9 cellular contexts compared by ENCODE assay signal in the genomic region with DNA sequence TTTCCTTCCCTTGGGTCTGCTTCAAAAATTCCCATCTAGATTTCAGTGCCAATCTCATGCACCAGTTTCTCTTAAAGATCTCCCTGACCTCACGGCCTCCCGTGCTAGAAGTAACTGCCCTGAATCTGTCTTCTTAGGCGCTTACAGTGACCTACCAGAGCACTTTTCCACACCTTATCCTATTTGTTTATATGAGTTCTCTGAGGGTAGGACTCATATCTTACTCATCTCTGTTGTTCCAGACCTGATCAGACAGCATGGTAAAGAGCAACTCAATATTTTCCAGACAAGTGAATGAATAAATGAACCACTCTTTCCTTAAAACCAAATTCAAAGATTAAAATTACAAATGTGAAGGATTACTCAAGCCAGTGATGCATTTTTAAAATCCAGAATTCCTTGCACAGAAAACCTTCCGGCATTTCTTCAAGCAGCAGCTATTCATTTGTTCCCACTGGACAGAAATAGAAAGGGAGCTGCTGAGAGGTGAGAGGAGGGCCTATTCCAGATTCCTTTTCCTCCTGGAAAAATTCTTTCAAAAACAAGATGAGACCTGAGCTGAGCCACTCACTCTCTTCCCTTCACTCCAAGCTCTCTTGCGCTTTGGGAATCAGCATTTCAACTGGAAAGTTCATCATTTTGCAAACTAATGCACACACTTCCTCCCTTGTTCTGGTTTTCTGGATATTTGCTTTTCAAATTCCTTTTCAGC.
DNase-seq lines count a peak whose midpoint lies in the region; ATAC-seq, FAIRE-seq and TF ChIP-seq lines count a peak whose summit lies in the region.
"Had no signal": no experiment of that assay in that cellular context is flagged by ENCODE, and none has a peak within 500 bp of the region (broad histone marks: within the 10 kb centered on the region; RNA-seq: fewer than 3 reads in every experiment).

No MANE protein-coding gene starts in this region.

- intact Hi-C loops in heart left ventricle (cut with DNase I) = loop anchor here in 7 of 10 donors (1.0 to 10.0 kb wide), 10 partner anchors 67 to 139 kb away; partner anchors contain the start of gene ELMO1 (in 6 of the 7)
- intact Hi-C loops in Right ventricle myocardium superior (cut with DNase I) = no loop called here
- intact Hi-C loops in K562 (cut with micrococcal nuclease) = loop anchor here (5.0 kb wide), 1 partner anchor 72 kb away; no protein-coding TSS in a partner anchor
- intact Hi-C loops in uterus (cut with DNase I; ENCODE audit: low total_unique reads) = no loop called here

- WGBS in heart left ventricle, 4 donors = 42 to 54% (median 51%) methylated on average over 5 of the region's 5 CpGs
- 18% methylated on average over 5 of the region's 5 CpGs for WGBS in K562 (ENCODE audit: insufficient coverage, low coverage, missing lambda C conversion rate)

- H3K4me3 ChIP-seq in heart left ventricle (peak overlapping the region in 1 of 12 donors; percentile 53), K562 (no peak overlapping the region), muscle layer of duodenum (ENCODE audit: low read depth in 1 of 2, low read length in 2 of 2) (no peak overlapping the region), uterus (no peak overlapping the region)

- no peak for FAIRE-seq in K562 (lab: Jason Lieb, UNC)
- no peak for FAIRE-seq in D721Med (lab: Jason Lieb, UNC)

- H3K9ac ChIP-seq in K562 (ENCODE audit: insufficient read depth in 1 of 2, low read depth in 2 of 2, low read length in 2 of 2) = peak overlapping the region; percentile 28 to 49; a peak in 3 of 4 replicates

- no peak for TF ChIP-seq POLR2A in heart left ventricle (IDR thresholded peaks at IDR 0.05)
- no peak for TF ChIP-seq POLR2A in K562 (conservative IDR thresholded peaks at IDR 0.05)
- TF ChIP-seq POLR2A in uterus (IDR thresholded peaks at IDR 0.05) = no peak

- H3K4me1 ChIP-seq in heart left ventricle (peaks cover 6 to 84% (median 43%) of the 10 kb centered on the region in 12 donors), K562 (replicated peaks in 1 of 2; ENCODE audit: control insufficient read depth in 2 of 2, insufficient read depth in 2 of 2, low read length in 2 of 2) (peaks cover 0 to 44% of the 10 kb centered on the region in 2 experiments; a peak in 4 of 5 replicates), muscle layer of duodenum (ENCODE audit: control insufficient read depth in 1 of 2, insufficient read depth in 2 of 2, low read length in 2 of 2) (peaks cover 4 to 10% of the 10 kb centered on the region in 2 donors), uterus (no peaks in the 10 kb centered on the region)

- peak overlapping the region; percentile 33 for H3K4me2 ChIP-seq in K562 (ENCODE audit: insufficient read depth, low read length)

- H3K36me3 ChIP-seq in heart left ventricle = no peaks in the 10 kb centered on the region
- no peaks in the 10 kb centered on the region for H3K36me3 ChIP-seq in K562 (ENCODE audit: control insufficient read depth, insufficient read depth, low read length)
- H3K36me3 ChIP-seq in muscle layer of duodenum (ENCODE audit: control insufficient read depth in 1 of 2, insufficient read depth in 2 of 2, low read length in 2 of 2) = no peaks in the 10 kb centered on the region
- no peaks in the 10 kb centered on the region for H3K36me3 ChIP-seq in uterus

- peak overlapping the region; percentile 73 for H2AFZ ChIP-seq in K562 (ENCODE audit: low read depth, low read length)

- no peaks in the 10 kb centered on the region for H4K20me1 ChIP-seq in K562 (replicated peaks; ENCODE audit: control insufficient read depth, insufficient read depth, low read length)

- in situ Hi-C loops in K562 (cut with MboI) = no loop called here

- no peak for TF ChIP-seq CTCF in heart left ventricle (IDR thresholded peaks at IDR 0.05)
- TF ChIP-seq CTCF in K562 (IDR thresholded peaks at IDR 0.05 in 2 of 3, conservative IDR thresholded peaks at IDR 0.05 in 1 of 3; ENCODE audit: insufficient read depth in 2 of 3, low read depth in 1 of 3, low read length in 3 of 3) = no peak
- no peak for TF ChIP-seq CTCF in uterus (IDR thresholded peaks at IDR 0.05)
- no peak for TF ChIP-seq CTCF in D721Med (IDR thresholded peaks at IDR 0.05; ENCODE audit: insufficient read depth, missing control alignments)

- no peak for TF ChIP-seq RAD21 in K562 (CRISPR knock-in tag; conservative IDR thresholded peaks at IDR 0.05 in 1 of 2, IDR thresholded peaks at IDR 0.05 in 1 of 2)

- CTCF ChIA-PET in K562 (lab: Yijun Ruan, JAX; ENCODE audit: low intra/inter-chr PET ratio) = no interaction called here

- ATAC-seq in heart left ventricle = peak in 2 of 4 donors; percentile 18 to 52
- no peak for ATAC-seq in Right ventricle myocardium superior (ENCODE audit: poor library complexity)
- ATAC-seq in K562 = no peak
- ATAC-seq in GM18520 (IDR thresholded peaks at IDR 0.05; ENCODE audit: unreplicated experiment) = no peak

- POLR2A ChIA-PET in K562 (lab: Yijun Ruan, JAX) = interaction anchor here (0.6 to 1.1 kb wide), 2 partner anchors 13 to 32 kb away, joined by 3 read pairs; no protein-coding TSS in a partner anchor

- no peak for TF ChIP-seq EP300 in K562 (IDR thresholded peaks at IDR 0.05; ENCODE audit: low read length)

- H3K9me1 ChIP-seq in K562 (ENCODE audit: control insufficient read depth, insufficient read depth, low read length) = no peaks in the 10 kb centered on the region

- H3K27me3 ChIP-seq in heart left ventricle (no peaks in the 10 kb centered on the region), K562 (ENCODE audit: control insufficient read depth in 2 of 2, insufficient read depth in 2 of 2, low read length in 2 of 2) (no peaks in the 10 kb centered on the region), muscle layer of duodenum (ENCODE audit: low read depth, low read length) (no peaks in the 10 kb centered on the region), uterus (no peaks in the 10 kb centered on the region)

- H3K79me2 ChIP-seq in K562 (ENCODE audit: control insufficient read depth, insufficient read depth, low read length) = no peaks in the 10 kb centered on the region

- no TSS peak for BruUV-seq in K562 (replicated peaks; lab: Mats Ljungman, UMichigan)

- peak overlapping the region; percentile 45 to 87 (median 76) for H3K27ac ChIP-seq in heart left ventricle
- H3K27ac ChIP-seq in K562 (ENCODE audit: extremely low read depth, low read depth, low read length) = peak overlapping the region; percentile 75
- peak overlapping the region; percentile 65 for H3K27ac ChIP-seq in muscle layer of duodenum (ENCODE audit: low read length)
- H3K27ac ChIP-seq in uterus = peak overlapping the region; percentile 7 to 72
- H3K27ac ChIP-seq: C4-2B had no signal

- H3K9me3 ChIP-seq in heart left ventricle (no peaks in the 10 kb centered on the region), K562 (replicated peaks; ENCODE audit: control insufficient read depth, insufficient read depth, low read depth, low read length) (0 out of 2 replicates have a peak, but pooled peaks cover 1% of the 10 kb centered on the region), muscle layer of duodenum (ENCODE audit: control insufficient read depth in 1 of 2, low read length in 2 of 2) (no peaks in the 10 kb centered on the region), uterus (no peaks in the 10 kb centered on the region)

- DNase-seq in heart left ventricle = no peak
- DNase-seq in Right ventricle myocardium superior = no peak
- no peak for DNase-seq in K562 (ENCODE audit: extremely low read depth in 1 of 4, low spot score in 3 of 4)
- no peak for DNase-seq in uterus
- no peak for DNase-seq in NCI-H345 (lab: John Stamatoyannopoulos, UW)
- no peak for DNase-seq in D721Med (ENCODE audit: insufficient read length, low spot score)

TF ChIP-seq in K562, 482 proteins besides CTCF, POLR2A, EP300 and RAD21 (continues in another document):
- TF ChIP-seq FOXO4 (CRISPR knock-in tag; IDR thresholded peaks at IDR 0.05) = no peak
- no peak for TF ChIP-seq CTBP1 (IDR thresholded peaks at IDR 0.05; ENCODE audit: borderline replicate concordance)
- 0 out of 2 replicates have a peak, but pooled peaks have one; percentile 2 for TF ChIP-seq ZNF79 (CRISPR knock-in tag; IDR thresholded peaks at IDR 0.05; ENCODE audit: low read depth)
- TF ChIP-seq ZKSCAN8 (CRISPR knock-in tag; IDR thresholded peaks at IDR 0.05) = no peak
- TF ChIP-seq NR4A1 (CRISPR knock-in tag; IDR thresholded peaks at IDR 0.05) = no peak
- TF ChIP-seq NR4A1 (tag; IDR thresholded peaks at IDR 0.05) = 0 out of 2 replicates have a peak, but pooled peaks have one; percentile 14
- TF ChIP-seq ETS2 (tag; IDR thresholded peaks at IDR 0.05; ENCODE audit: borderline replicate concordance, poor library complexity, severe bottlenecking) = no peak
- TF ChIP-seq ZNF512 (tag; IDR thresholded peaks at IDR 0.05) = no peak

Comparison
In these comparisons a context has a peak if more than half of its experiments do, and no peak if none do; other contexts are left out.
1. intact Hi-C loops: an anchor here in heart left ventricle (1.0 to 10.0 kb wide) and K562 (5.0 kb wide); none called in Right ventricle myocardium superior and uterus.